20 cellular contexts compared by ENCODE assay signal in genomic region chr14:64825006-64825405, GRCh38.
"Had no signal": no experiment of that assay in that cellular context is flagged by ENCODE, and none has a peak within 500 bp of the region (broad histone marks: within the 10 kb centered on the region; RNA-seq: fewer than 3 reads in every experiment).

No MANE protein-coding gene starts in this region.

- H3K9me3 ChIP-seq: MG63, SJCRH30 had no signal

- DNase-seq: IMR-90, Karpas-422, KG1, MG63, NCI-H1092, NCI-H1105 treated with DMSO at 0.1 percent for 48 hours, NCI-H1417 treated with DMSO at 0.1 percent for 48 hours, NCI-H146, NCI-H1694 treated with DMSO at 0.1 percent for 48 hours, NCI-H1930, NCI-H2081, NCI-H2107, NCI-H2227 treated with DMSO at 0.1 percent for 48 hours, NCI-H524, NCI-H526 treated with DMSO at 0.1 percent for 48 hours, NCI-H748 treated with DMSO at 0.1 percent for 48 hours, RPMI8226, SHP77 had no signal

- H3K27ac ChIP-seq: SJCRH30 had no signal

- ATAC-seq: SK-N-SH treated with all-trans-retinoic acid at 6 μM for 48 hours had no signal

- H3K27me3 ChIP-seq: MG63 had no signal

- H3K36me3 ChIP-seq: MG63, SJCRH30 had no signal

- H3K4me3 ChIP-seq: MG63, SJCRH30 had no signal
